ENCODE assay signal across 8 cellular contexts in the genomic region with DNA sequence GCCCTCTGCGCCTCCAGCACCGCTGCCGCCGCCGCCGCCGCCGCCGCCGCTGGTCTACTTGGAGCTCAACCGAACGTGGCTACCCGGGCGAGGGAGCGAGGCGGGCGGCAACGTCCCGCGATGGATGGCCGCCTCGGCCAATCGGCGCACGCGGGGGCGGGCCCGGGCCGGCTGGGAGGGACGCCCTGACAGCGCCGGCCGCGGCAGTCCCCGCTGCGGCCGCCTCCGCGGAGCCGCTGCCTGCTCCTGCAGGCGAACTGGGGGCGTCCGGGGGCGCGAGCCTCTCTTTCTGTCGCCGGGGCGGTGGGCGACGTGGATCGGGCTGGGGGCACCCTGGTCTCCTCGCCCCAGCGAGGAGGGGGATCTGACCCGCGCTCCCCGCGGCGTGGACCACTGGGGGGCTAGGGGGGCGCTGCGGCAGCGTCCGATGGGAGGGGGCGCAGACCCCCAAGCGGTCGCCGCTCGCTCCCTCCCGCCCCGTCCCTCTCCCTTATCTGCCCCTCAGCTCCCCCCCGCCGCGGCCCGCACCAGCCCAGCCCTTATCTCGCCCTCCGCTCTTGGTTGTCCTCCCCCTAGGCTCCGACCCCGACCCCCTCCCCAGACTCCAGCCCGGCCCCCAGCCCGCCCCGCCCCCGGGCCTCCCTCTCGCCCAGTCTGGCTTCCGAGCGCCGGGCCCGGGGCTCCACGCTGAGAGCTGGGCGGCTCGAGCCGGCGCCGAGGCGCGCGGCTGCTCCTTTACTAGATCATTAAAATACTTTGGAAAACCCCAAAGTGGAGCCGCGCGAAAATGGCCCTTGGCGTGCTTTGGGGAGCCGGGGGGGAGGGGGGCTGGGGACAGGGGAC. TPM values are rescaled to one million over a fixed set of nuclear protein-coding genes. Genes with fewer than 3 reads are reported as not detected.
DNase-seq lines count a peak whose midpoint lies in the region; ATAC-seq and TF ChIP-seq lines count a peak whose summit lies in the region.

Gene SSBP3, minus strand, starts transcription at position 56 of the 843 bp plus-strand sequence.

- DNase-seq in GM03348 (ENCODE audit: low spot score) (peak; percentile 100), HEK293T (ENCODE audit: extremely low spot score) (peak; percentile 100), NB4 (ENCODE audit: low read depth) (peak; percentile 96), glomerular visceral epithelial cell (ENCODE audit: extremely low spot score) (peak; percentile 95), ovary (peak; percentile 92 to 96 (median 93))
- peak; percentile 93 to 96 for DNase-seq in activated naive CD4-positive, alpha-beta T cell treated with anti-CD3 and anti-CD28 coated beads, Interleukin-2, amount 50 U/mL, for 72 hours (ENCODE audit: low spot score in 2 of 2)

- H3K4me1 ChIP-seq in ovary (ENCODE audit: insufficient read depth) (peaks cover 18% of the 10 kb centered on the region), thymus (ENCODE audit: control insufficient read depth, insufficient read depth, low read length) (peaks cover 55% of the 10 kb centered on the region)

- H3K4me3 ChIP-seq in NB4 (ENCODE audit: low read depth, low read length) (peak within 1 kb of the TSS; percentile 65), ovary (peak within 1 kb of the TSS; percentile 98), thymus (ENCODE audit: low read length) (peak within 1 kb of the TSS; percentile 87)

- 0 to 1% (median 1%) methylated on average over 47 to 100 of the region's 100 CpGs for WGBS in ovary, 3 donors
- under 1% methylated on average over 100 of the region's 100 CpGs for WGBS in thymus

- no peak for TF ChIP-seq EP300 in ovary (IDR thresholded peaks at IDR 0.05)

- H3K9me3 ChIP-seq in ovary (no peaks in the 10 kb centered on the region), thymus (ENCODE audit: control insufficient read depth) (no peaks in the 10 kb centered on the region)

- TF ChIP-seq CTCF in NB4 (IDR thresholded peaks at IDR 0.05; ENCODE audit: low read depth, low read length) (no peak), ovary (IDR thresholded peaks at IDR 0.05) (peak in 2 of 3 donors; percentile 32 to 37)

- H3K36me3 Mint-ChIP-seq in activated naive CD4-positive, alpha-beta T cell treated with anti-CD3 and anti-CD28 coated beads, Interleukin-2, amount 50 U/mL, for 72 hours: peaks cover 21 to 31% of the 10 kb centered on the region in 2 donors

- intact Hi-C loops in ovary (cut with DNase I): loop anchor here (1.0 to 10.0 kb wide), 10 partner anchors 82 to 342 kb away; no protein-coding TSS in a partner anchor

- H3K27ac Mint-ChIP-seq in activated naive CD4-positive, alpha-beta T cell treated with anti-CD3 and anti-CD28 coated beads, Interleukin-2, amount 50 U/mL, for 72 hours: peak within 1 kb of the TSS; percentile 68 to 72

- CTCF ChIA-PET in HEK293T (lab: Yijun Ruan, JAX): interaction anchor here (0.6 to 1.4 kb wide), 7 partner anchors 20 to 143 kb away, joined by 3 to 13 read pairs (median 4); no protein-coding TSS in a partner anchor

- POLR2A ChIA-PET in HEK293T (lab: Yijun Ruan, JAX): interaction anchor here (0.6 to 2.5 kb wide), 12 partner anchors 8 to 480 kb away, joined by 3 to 59 read pairs (median 4); partner anchors contain the start of gene DHCR24

- TF ChIP-seq POLR2A in NB4 (IDR thresholded peaks at IDR 0.05; ENCODE audit: extremely low read depth, insufficient read length) (peak; percentile 43), ovary (IDR thresholded peaks at IDR 0.05) (peak; percentile 79)

- no peaks in the 10 kb centered on the region for H3K9me3 Mint-ChIP-seq in activated naive CD4-positive, alpha-beta T cell treated with anti-CD3 and anti-CD28 coated beads, Interleukin-2, amount 50 U/mL, for 72 hours

- ATAC-seq in SK-N-SH treated with all-trans-retinoic acid at 6 μM for 48 hours: peak; percentile 89
- ATAC-seq in activated naive CD4-positive, alpha-beta T cell treated with anti-CD3 and anti-CD28 coated beads, Interleukin-2, amount 50 U/mL, for 72 hours: peak; percentile 82 to 89

- H3K27ac ChIP-seq in ovary (peak within 1 kb of the TSS; percentile 74 to 93), thymus (ENCODE audit: low read depth) (peak within 1 kb of the TSS; percentile 93)

- no peaks in the 10 kb centered on the region for H3K27me3 ChIP-seq in ovary
- no peaks in the 10 kb centered on the region for H3K27me3 ChIP-seq in thymus (ENCODE audit: control insufficient read depth, insufficient read depth)

- H3K36me3 ChIP-seq in ovary: no peaks in the 10 kb centered on the region
- H3K36me3 ChIP-seq in thymus (ENCODE audit: control insufficient read depth, insufficient read depth): peaks cover 22% of the 10 kb centered on the region

TF ChIP-seq in HEK293T, 16 proteins besides CTCF, POLR2A, EP300 and RAD21:
- TF ChIP-seq FOXK2 (IDR thresholded peaks at IDR 0.05) (no peak), PKNOX1 (IDR thresholded peaks at IDR 0.05) (peak; percentile 96), FOXM1 (IDR thresholded peaks at IDR 0.05; ENCODE audit: borderline replicate concordance) (peak; percentile 90)

TF ChIP-seq in SK-N-SH treated with all-trans-retinoic acid at 6 μM for 48 hours, 23 proteins besides CTCF, POLR2A, EP300 and RAD21:
- no peak for TF ChIP-seq ZNF565 (CRISPR knock-in tag; conservative IDR thresholded peaks at IDR 0.05; ENCODE audit: low read depth)
- TF ChIP-seq, protein P1, sequence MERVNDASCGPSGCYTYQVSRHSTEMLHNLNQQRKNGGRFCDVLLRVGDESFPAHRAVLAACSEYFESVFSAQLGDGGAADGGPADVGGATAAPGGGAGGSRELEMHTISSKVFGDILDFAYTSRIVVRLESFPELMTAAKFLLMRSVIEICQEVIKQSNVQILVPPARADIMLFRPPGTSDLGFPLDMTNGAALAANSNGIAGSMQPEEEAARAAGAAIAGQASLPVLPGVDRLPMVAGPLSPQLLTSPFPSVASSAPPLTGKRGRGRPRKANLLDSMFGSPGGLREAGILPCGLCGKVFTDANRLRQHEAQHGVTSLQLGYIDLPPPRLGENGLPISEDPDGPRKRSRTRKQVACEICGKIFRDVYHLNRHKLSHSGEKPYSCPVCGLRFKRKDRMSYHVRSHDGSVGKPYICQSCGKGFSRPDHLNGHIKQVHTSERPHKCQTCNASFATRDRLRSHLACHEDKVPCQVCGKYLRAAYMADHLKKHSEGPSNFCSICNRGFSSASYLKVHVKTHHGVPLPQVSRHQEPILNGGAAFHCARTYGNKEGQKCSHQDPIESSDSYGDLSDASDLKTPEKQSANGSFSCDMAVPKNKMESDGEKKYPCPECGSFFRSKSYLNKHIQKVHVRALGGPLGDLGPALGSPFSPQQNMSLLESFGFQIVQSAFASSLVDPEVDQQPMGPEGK (CRISPR knock-in tag; IDR thresholded peaks at IDR 0.05; ENCODE audit: borderline replicate concordance): peak; percentile 56; the same call in 1 of the 2 replicates

RNA-seq across cellular contexts. Expression of gene SSBP3, which starts in this region (rescaled TPM):
- 10 to 100 TPM; 66.1 to 80.4 TPM for total RNA-seq in activated naive CD4-positive, alpha-beta T cell treated with anti-CD3 and anti-CD28 coated beads, Interleukin-2, amount 50 U/mL, for 72 hours
- total RNA-seq in ovary: 100 to 1,000 TPM in 5 of 7 donors, 10 to 100 TPM in 2; 41.2 to 247 (median 143) TPM
- polyA plus RNA-seq in ovary (100 to 1,000 TPM; 156 to 200 TPM), thymus (55.7 TPM)

Comparison
In these comparisons a context has a peak if more than half of its experiments do, and no peak if none do; other contexts are left out.
1. Peak in every context shown above with its lines: DNase-seq, ATAC-seq, H3K4me3 ChIP-seq and H3K27ac ChIP-seq.